7 cellular contexts compared by ENCODE assay signal in genomic region chr1:189633658-189634057, GRCh38.
"Had no signal": no experiment of that assay in that cellular context is flagged by ENCODE, and none has a peak within 500 bp of the region (broad histone marks: within the 10 kb centered on the region; RNA-seq: fewer than 3 reads in every experiment).

No MANE protein-coding gene starts in this region.

- FAIRE-seq: GM12878, GM12891, GM12892, GM18507, GM19239 had no signal

- DNase-seq: GDM1, GF-D8 had no signal

- ATAC-seq: GM12878 had no signal

- H3K4me3 ChIP-seq: GM12878 had no signal
